Comparison of ENCODE assay signal across 32 cellular contexts in the genomic region with DNA sequence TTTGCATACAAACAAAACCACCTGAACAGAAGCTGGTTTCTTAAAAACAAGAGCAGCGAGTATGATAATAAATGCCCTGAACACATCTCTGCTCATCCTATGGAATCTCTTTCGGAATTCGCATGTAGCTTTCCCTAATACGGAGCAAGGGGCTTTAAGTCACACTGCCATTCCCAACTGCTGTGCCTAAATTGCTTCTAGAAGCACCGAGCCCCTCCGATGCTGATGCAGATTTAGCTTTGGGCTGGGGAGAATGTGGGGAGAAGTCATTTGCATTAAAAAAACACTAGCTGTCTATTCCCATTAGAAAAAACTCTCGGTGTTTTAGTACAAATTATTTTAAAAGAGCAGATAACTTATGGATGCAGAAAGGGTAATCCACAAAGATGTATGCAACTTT.
"Had no signal": no experiment of that assay in that cellular context is flagged by ENCODE, and none has a peak within 500 bp of the region (broad histone marks: within the 10 kb centered on the region; RNA-seq: fewer than 3 reads in every experiment).

No MANE protein-coding gene starts in this region.

- H3K4me3 ChIP-seq: Peyer's patch had no signal

- H3K9me3 ChIP-seq: Peyer's patch had no signal

- H3K36me3 ChIP-seq: Peyer's patch had no signal

- H3K4me1 ChIP-seq: Peyer's patch had no signal

- H3K27ac ChIP-seq: Peyer's patch, RWPE1, VCaP had no signal

- ATAC-seq: activated CD8-positive, alpha-beta memory T cell treated with anti-CD3 and anti-CD28 coated beads, Interleukin-2, amount 10 ng/mL, durations not matched to agents 7 days and 5 days; activated naive CD8-positive, alpha-beta T cell treated with anti-CD3 and anti-CD28 coated beads, Interleukin-2, amount 50 U/mL, for 24 hours; PC-3; Right ventricle myocardium inferior had no signal

- FAIRE-seq: bronchial epithelial cell had no signal

- H3K27me3 ChIP-seq: Peyer's patch had no signal

- DNase-seq: activated CD4-positive, alpha-beta memory T cell treated with anti-CD3 and anti-CD28 coated beads, Interleukin-2, amount 10 ng/mL, durations not matched to agents 7 days and 5 days; activated CD4-positive, alpha-beta T cell treated with anti-CD3 and anti-CD28 coated beads for 1 hour; activated CD4-positive, alpha-beta T cell treated with anti-CD3 and anti-CD28 coated beads for 48 hours; activated CD4-positive, CD25-positive, alpha-beta regulatory T cell; activated CD8-positive, alpha-beta memory T cell treated with anti-CD3 and anti-CD28 coated beads for 24 hours; activated CD8-positive, alpha-beta memory T cell treated with anti-CD3 and anti-CD28 coated beads, Interleukin-2, amount 10 ng/mL, durations not matched to agents 7 days and 5 days; activated CD8-positive, alpha-beta memory T cell treated with anti-CD3 and anti-CD28 coated beads, Interleukin-2, amount 50 U/mL, for 48 hours; activated effector memory CD4-positive, alpha-beta T cell treated with Interleukin-2 at 50 U/mL for 16 hours; activated naive CD4-positive, alpha-beta T cell treated with anti-CD3 and anti-CD28 coated beads, Interleukin-2, amount 10 ng/mL, durations not matched to agents 7 days and 5 days; activated naive CD8-positive, alpha-beta T cell treated with anti-CD3 and anti-CD28 coated beads, Interleukin-2, amount 50 U/mL, for 24 hours; activated T-cell treated with anti-CD3 and anti-CD28 coated beads, Interleukin-2, amount 50 U/mL, for 48 hours; anterior cingulate cortex; caudate nucleus; Karpas-422; KBM-7; NCI-H1048; NCI-H1436 treated with DMSO at 0.1 percent for 48 hours; NCI-H1694 treated with DMSO at 0.1 percent for 48 hours; NCI-H2029; NCI-H510A; NCI-H748 treated with DMSO at 0.1 percent for 48 hours; PC-3; Peyer's patch; SIG-M5; SW 1271; T-helper 1 cell; T-helper 2 cell; T-helper 9 cell had no signal
